In genomic region chr2:45611020-45611737, GRCh38 we compare ENCODE assay signal across 9 cellular contexts. TPM values are rescaled to one million over a fixed set of nuclear protein-coding genes. Genes with fewer than 3 reads are reported as not detected.
DNase-seq lines count a peak whose midpoint lies in the region; ATAC-seq, FAIRE-seq and TF ChIP-seq lines count a peak whose summit lies in the region.
"Had no signal": no experiment of that assay in that cellular context is flagged by ENCODE, and none has a peak within 500 bp of the region (broad histone marks: within the 10 kb centered on the region; RNA-seq: fewer than 3 reads in every experiment).

TSS of gene SRBD1 (minus strand) at chr2:45611267. CDS start at chr2:45605441, 5,826 bp downstream.

- peak; percentile 89 for TF ChIP-seq POLR2A in GM19099 (IDR thresholded peaks at IDR 0.05; ENCODE audit: extremely low read depth, insufficient read length, low read depth)

- peak within 1 kb of the TSS; percentile 66 to 98 for H3K4me3 ChIP-seq in kidney (ENCODE audit: low read length in 2 of 2)

- peak; percentile 92 for FAIRE-seq in kidney (lab: Jason Lieb, UNC)
- FAIRE-seq: islet of Langerhans had no signal

- no peaks in the 10 kb centered on the region for H3K9me3 Mint-ChIP-seq in chondrocyte (ENCODE audit: low read depth)

- peaks cover 0 to 2% of the 10 kb centered on the region in 2 donors for H3K4me1 ChIP-seq in kidney (ENCODE audit: control insufficient read depth in 1 of 2, insufficient read depth in 1 of 2, low read depth in 1 of 2, low read length in 2 of 2)

- no peaks in the 10 kb centered on the region for H3K9me3 ChIP-seq in kidney (ENCODE audit: control insufficient read depth in 1 of 2, low read length in 2 of 2)

- H3K4me1 Mint-ChIP-seq in chondrocyte (ENCODE audit: low read depth) = peaks cover 44% of the 10 kb centered on the region

- intact Hi-C loops in kidney (cut with DNase I) = no loop called here

- no peaks in the 10 kb centered on the region for H3K36me3 Mint-ChIP-seq in chondrocyte (ENCODE audit: low read depth)

- H3K9ac ChIP-seq in kidney (ENCODE audit: low read length in 2 of 2) = peak within 1 kb of the TSS; percentile 57 to 90

- no peaks in the 10 kb centered on the region for H3K27me3 Mint-ChIP-seq in chondrocyte (ENCODE audit: low read depth)

- peak within 1 kb of the TSS; percentile 98 for H3K27ac Mint-ChIP-seq in chondrocyte (ENCODE audit: unreplicated experiment)

- DNase-seq in AG20443 (ENCODE audit: low spot score) (peak; percentile 94), NCI-H510A (lab: John Stamatoyannopoulos, UW) (peak; percentile 85), chondrocyte (ENCODE audit: low spot score) (peak; percentile 95), kidney (peak; percentile 98)
- DNase-seq in activated CD4-positive, alpha-beta T cell treated with anti-CD3 and anti-CD28 coated beads for 1 hour = peak; percentile 71
- peak; percentile 97 for DNase-seq in stimulated activated CD4-positive, alpha-beta T cell treated with anti-CD3 and anti-CD28 coated beads, Interleukin-15, amount 100 ng/mL, for 24 hours

- H3K27ac ChIP-seq in kidney (ENCODE audit: low read depth in 2 of 2, low read length in 2 of 2) = peak within 1 kb of the TSS; percentile 68 to 95

- TF ChIP-seq CTCF in chondrocyte (IDR thresholded peaks at IDR 0.05) = no peak
- no peak for TF ChIP-seq CTCF in kidney (IDR thresholded peaks at IDR 0.05; ENCODE audit: borderline replicate concordance, extremely low read depth, insufficient read depth)

- peak within 1 kb of the TSS; percentile 98 for H3K4me3 Mint-ChIP-seq in chondrocyte (ENCODE audit: unreplicated experiment)

- no peaks in the 10 kb centered on the region for H3K36me3 ChIP-seq in kidney (ENCODE audit: control insufficient read depth in 1 of 2, insufficient read depth in 2 of 2, low read length in 2 of 2)

- ATAC-seq in HG03432 (IDR thresholded peaks at IDR 0.05; ENCODE audit: unreplicated experiment) = peak; percentile 95

RNA-seq across cellular contexts. Expression of gene SRBD1, which starts in this region (rescaled TPM):
- total RNA-seq in chondrocyte (9.9 to 14.7 TPM (median 11.2 TPM) in 3 replicates), kidney (19.5 TPM)
- 5.4 TPM for polyA plus RNA-seq in kidney (ENCODE audit: insufficient read depth, low read depth, low replicate concordance)

Comparison
In these comparisons a context has a peak if more than half of its experiments do, and no peak if none do; other contexts are left out.
1. Peak in every context shown above with its lines: DNase-seq, ATAC-seq, H3K4me3 ChIP-seq and H3K27ac ChIP-seq.